Comparison of ENCODE assay signal across 8 cellular contexts in the genomic region with DNA sequence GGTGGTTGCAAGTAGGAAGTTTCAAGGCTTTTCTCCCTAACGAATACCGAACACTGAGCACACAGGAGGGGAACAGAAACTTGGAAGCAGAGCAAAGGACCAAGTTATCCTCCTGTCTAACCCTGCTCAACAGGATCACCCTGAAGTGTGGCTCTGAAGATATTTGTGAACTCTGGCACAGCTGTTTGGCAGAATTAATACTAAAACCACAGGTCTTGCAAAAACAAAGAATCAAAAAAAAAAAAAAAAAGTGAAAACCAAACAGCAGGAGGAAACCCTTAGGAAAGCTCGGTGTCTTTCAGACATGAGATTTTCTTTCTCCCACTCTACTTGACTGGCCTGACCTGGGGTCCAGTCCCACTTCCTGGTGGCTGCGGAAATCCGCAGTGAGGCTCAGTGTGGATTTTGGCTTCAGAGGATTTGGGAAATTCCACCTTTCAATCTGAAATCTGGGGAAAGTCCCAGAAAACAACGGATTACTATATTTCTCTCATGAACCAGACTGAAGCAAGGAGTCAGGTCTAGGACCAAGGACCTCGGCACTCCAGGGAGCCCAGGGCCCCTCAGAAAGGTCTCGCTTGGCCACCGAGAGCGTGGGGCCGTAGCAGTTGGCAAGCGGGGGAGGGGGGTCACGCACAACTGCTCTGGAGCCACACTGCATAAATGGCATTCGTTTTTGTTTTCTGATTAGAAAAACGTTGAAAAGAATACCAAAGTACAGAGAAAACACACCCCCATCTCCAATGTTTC. TPM values are rescaled to one million over a fixed set of nuclear protein-coding genes. Genes with fewer than 3 reads are reported as not detected.
A peak's percentile ranks its signal among the peaks of the same experiment; 100 is the strongest.
DNase-seq lines count a peak whose midpoint lies in the region; ATAC-seq and TF ChIP-seq lines count a peak whose summit lies in the region.

No MANE protein-coding gene starts in this region.

- H3K27ac ChIP-seq in heart left ventricle: peak overlapping the region; percentile 33 to 85 (median 70)

- H3K4me1 ChIP-seq in heart left ventricle: peaks cover 0 to 70% (median 4%) of the 10 kb centered on the region in 12 donors

- BruUV-seq in Calu3 (replicated peaks; lab: Mats Ljungman, UMichigan): TSS peak; percentile 53

- DNase-seq in Calu3 (peak; percentile 1), HuH-7.5 (ENCODE audit: low spot score) (peak; percentile 21), heart left ventricle (peak in 2 of 5 donors; percentile 35 to 59), pons (ENCODE audit: low spot score) (peak; percentile 70), AML-193 (lab: John Stamatoyannopoulos, UW) (no peak), NCI-H1930 (lab: John Stamatoyannopoulos, UW) (no peak), SKM-1 (lab: John Stamatoyannopoulos, UW; ENCODE audit: unreplicated experiment) (no peak)
- DNase-seq in activated T-helper 2 cell treated with anti-CD3 and anti-CD28 coated beads, Interferon-gamma antibody, Interleukin-2, Interleukin-4, amounts not matched to agents 10 μg/mL and 5 μg/mL and 100 μg/mL, durations not matched to agents 14 hours and 24 hours and 36 hours (ENCODE audit: low spot score): no peak

- no peaks in the 10 kb centered on the region for H3K27me3 ChIP-seq in heart left ventricle

- H3K27me3 Mint-ChIP-seq in Calu3 (ENCODE audit: unreplicated experiment): no peaks in the 10 kb centered on the region
- no peaks in the 10 kb centered on the region for H3K27me3 Mint-ChIP-seq in activated T-helper 2 cell treated with anti-CD3 and anti-CD28 coated beads, Interferon-gamma antibody, Interleukin-2, Interleukin-4, amounts not matched to agents 10 μg/mL and 5 μg/mL and 100 μg/mL, durations not matched to agents 14 hours and 24 hours and 36 hours (ENCODE audit: low read depth)

- peak; percentile 13 to 60 (median 50) for ATAC-seq in heart left ventricle

- H3K9me3 ChIP-seq in heart left ventricle: no peaks in the 10 kb centered on the region

- peak overlapping the region; percentile 74 for H3K4me3 Mint-ChIP-seq in Calu3 (ENCODE audit: low read depth, unreplicated experiment)
- peak overlapping the region; percentile 86 for H3K4me3 Mint-ChIP-seq in activated T-helper 2 cell treated with anti-CD3 and anti-CD28 coated beads, Interferon-gamma antibody, Interleukin-2, Interleukin-4, amounts not matched to agents 10 μg/mL and 5 μg/mL and 100 μg/mL, durations not matched to agents 14 hours and 24 hours and 36 hours (ENCODE audit: low read depth)

- H3K4me3 ChIP-seq in heart left ventricle: peak overlapping the region; percentile 32 to 96 (median 82)

- WGBS in heart left ventricle, 4 donors: 3 to 5% (median 3%) methylated on average over 15 of the region's 15 CpGs

- H3K9me3 Mint-ChIP-seq in Calu3 (ENCODE audit: low read depth, unreplicated experiment): no peaks in the 10 kb centered on the region
- no peaks in the 10 kb centered on the region for H3K9me3 Mint-ChIP-seq in activated T-helper 2 cell treated with anti-CD3 and anti-CD28 coated beads, Interferon-gamma antibody, Interleukin-2, Interleukin-4, amounts not matched to agents 10 μg/mL and 5 μg/mL and 100 μg/mL, durations not matched to agents 14 hours and 24 hours and 36 hours

- no peak for TF ChIP-seq POLR2A in heart left ventricle (IDR thresholded peaks at IDR 0.05)

- peaks cover 24% of the 10 kb centered on the region for H3K36me3 Mint-ChIP-seq in Calu3 (ENCODE audit: insufficient read depth, unreplicated experiment)
- peaks cover 24% of the 10 kb centered on the region for H3K36me3 Mint-ChIP-seq in activated T-helper 2 cell treated with anti-CD3 and anti-CD28 coated beads, Interferon-gamma antibody, Interleukin-2, Interleukin-4, amounts not matched to agents 10 μg/mL and 5 μg/mL and 100 μg/mL, durations not matched to agents 14 hours and 24 hours and 36 hours (ENCODE audit: low read depth)

- H3K4me1 Mint-ChIP-seq in Calu3 (ENCODE audit: low read depth, unreplicated experiment): peaks cover 15% of the 10 kb centered on the region
- H3K4me1 Mint-ChIP-seq in activated T-helper 2 cell treated with anti-CD3 and anti-CD28 coated beads, Interferon-gamma antibody, Interleukin-2, Interleukin-4, amounts not matched to agents 10 μg/mL and 5 μg/mL and 100 μg/mL, durations not matched to agents 14 hours and 24 hours and 36 hours (ENCODE audit: low read depth): peaks cover 63% of the 10 kb centered on the region

- intact Hi-C loops in Calu3 (cut with micrococcal nuclease; ENCODE audit: unreplicated experiment): no loop called here
- intact Hi-C loops in activated T-helper 2 cell treated with anti-CD3 and anti-CD28 coated beads, Interferon-gamma antibody, Interleukin-2, Interleukin-4, amounts not matched to agents 10 μg/mL and 5 μg/mL and 100 μg/mL, durations not matched to agents 14 hours and 24 hours and 36 hours (cut with micrococcal nuclease): loop anchor here (1.0 to 5.0 kb wide), 4 partner anchors 12 to 1402 kb away; a partner anchor contains a TSS
- intact Hi-C loops in heart left ventricle (cut with DNase I): loop anchor here in 1 of 10 donors (5.0 kb wide), 1 partner anchor 53 kb away; a partner anchor contains a TSS

- peaks cover 0 to 3% (median 0%) of the 10 kb centered on the region in 9 donors for H3K36me3 ChIP-seq in heart left ventricle

- H3K27ac Mint-ChIP-seq in Calu3 (ENCODE audit: unreplicated experiment): no peak overlapping the region
- H3K27ac Mint-ChIP-seq in activated T-helper 2 cell treated with anti-CD3 and anti-CD28 coated beads, Interferon-gamma antibody, Interleukin-2, Interleukin-4, amounts not matched to agents 10 μg/mL and 5 μg/mL and 100 μg/mL, durations not matched to agents 14 hours and 24 hours and 36 hours: peak overlapping the region; percentile 78

- CTCF ChIA-PET in Calu3 (lab: Charles Lee): no interaction called here

- TF ChIP-seq CTCF in Calu3 (IDR thresholded peaks at IDR 0.05; ENCODE audit: unreplicated experiment) (no peak), heart left ventricle (IDR thresholded peaks at IDR 0.05) (no peak)

RNA-seq across cellular contexts. Expression of a gene that starts 0.9 kb away (rescaled TPM):
- total RNA-seq in Calu3 (2022): 6.6 and 9.7 TPM in 2 replicates
- 10.1 and 10.4 TPM in 2 replicates for total RNA-seq in activated T-helper 2 cell treated with anti-CD3 and anti-CD28 coated beads, Interferon-gamma antibody, Interleukin-2, Interleukin-4, amounts not matched to agents 10 μg/mL and 5 μg/mL and 100 μg/mL, durations not matched to agents 14 hours and 24 hours and 36 hours
- 10 to 100 TPM in 6 of 9 donors, 1 to 10 TPM in 3; 3.9 to 21.3 (median 14.6) TPM for total RNA-seq in heart left ventricle
- polyA plus RNA-seq in heart left ventricle: 1 to 10 TPM; 3.3 to 6.2 TPM

RNA-seq across cellular contexts. Expression of a gene that starts 12.3 kb away (rescaled TPM):
- total RNA-seq in Calu3 (2022) (17.1 and 17.9 TPM in 2 replicates), heart left ventricle (10 to 100 TPM in 2 of 9 donors, 1 to 10 TPM in 7; 2.2 to 21.7 (median 3.4) TPM)
- 2.9 and 3.8 TPM in 2 replicates for total RNA-seq in activated T-helper 2 cell treated with anti-CD3 and anti-CD28 coated beads, Interferon-gamma antibody, Interleukin-2, Interleukin-4, amounts not matched to agents 10 μg/mL and 5 μg/mL and 100 μg/mL, durations not matched to agents 14 hours and 24 hours and 36 hours
- polyA plus RNA-seq in heart left ventricle: 1 to 10 TPM; 1.3 to 2.6 TPM

RNA-seq across cellular contexts. Expression of a gene that starts 53.2 kb away (rescaled TPM):
- total RNA-seq in Calu3 (2022): 23.3 and 30.8 TPM in 2 replicates
- total RNA-seq in activated T-helper 2 cell treated with anti-CD3 and anti-CD28 coated beads, Interferon-gamma antibody, Interleukin-2, Interleukin-4, amounts not matched to agents 10 μg/mL and 5 μg/mL and 100 μg/mL, durations not matched to agents 14 hours and 24 hours and 36 hours: 19.3 and 21.7 TPM in 2 replicates
- 10 to 100 TPM in 2 of 9 donors, 1 to 10 TPM in 7; 6.8 to 17.3 (median 9.2) TPM for total RNA-seq in heart left ventricle
- 10 to 100 TPM in 1 of 2 donors, 1 to 10 TPM in 1; 3.7 to 13.6 TPM for polyA plus RNA-seq in heart left ventricle

Comparison
In these comparisons a context has a peak if more than half of its experiments do, and no peak if none do; other contexts are left out.
1. DNase-seq: peak in Calu3 (single experiment), HuH-7.5 (single experiment) and pons (single experiment); none in activated T-helper 2 cell treated with anti-CD3 and anti-CD28 coated beads, Interferon-gamma antibody, Interleukin-2, Interleukin-4, amounts not matched to agents 10 μg/mL and 5 μg/mL and 100 μg/mL, durations not matched to agents 14 hours and 24 hours and 36 hours (single experiment), AML-193 (0 of 2), NCI-H1930 (0 of 2) and SKM-1 (single experiment).